Comparison of ENCODE assay signal across 11 cellular contexts in genomic region chr5:142685418-142686209, GRCh38. TPM values are rescaled to one million over a fixed set of nuclear protein-coding genes. Genes with fewer than 3 reads are reported as not detected.
DNase-seq lines count a peak whose midpoint lies in the region; ATAC-seq and TF ChIP-seq lines count a peak whose summit lies in the region.
"Had no signal": no experiment of that assay in that cellular context is flagged by ENCODE, and none has a peak within 500 bp of the region (broad histone marks: within the 10 kb centered on the region; RNA-seq: fewer than 3 reads in every experiment).

TSS of gene FGF1 (minus strand) at chr5:142686090. CDS start at chr5:142614127, 71,963 bp downstream.

- peak; percentile 84 for ATAC-seq in RWPE2 (ENCODE audit: low read depth)
- peak; percentile 80 for ATAC-seq in foreskin keratinocyte
- ATAC-seq in omental fat pad (ENCODE audit: low FRiP score): peak; percentile 39
- ATAC-seq in GM18502 (IDR thresholded peaks at IDR 0.05; ENCODE audit: poor library complexity, unreplicated experiment): no peak
- ATAC-seq in left colon: no peak
- ATAC-seq: mucosa of descending colon had no signal

- TF ChIP-seq CTCF in RWPE2 (IDR thresholded peaks at IDR 0.05; ENCODE audit: poor library complexity, severe bottlenecking) (no peak), foreskin keratinocyte (conservative IDR thresholded peaks at IDR 0.05) (no peak), omental fat pad (IDR thresholded peaks at IDR 0.05) (no peak)

- H3K27ac ChIP-seq in RWPE2 (ENCODE audit: poor library complexity, severe bottlenecking): peak within 1 kb of the TSS; percentile 17
- H3K27ac ChIP-seq in foreskin keratinocyte: peak within 1 kb of the TSS; percentile 27
- H3K27ac ChIP-seq: adrenal gland had no signal

- H3K9me3 ChIP-seq in RWPE2 (ENCODE audit: severe bottlenecking): no peaks in the 10 kb centered on the region
- H3K9me3 ChIP-seq: adrenal gland, mucosa of descending colon had no signal

- H3K4me3 ChIP-seq in RWPE2 (ENCODE audit: severe bottlenecking): no peak within 1 kb of the TSS
- H3K4me3 ChIP-seq: adrenal gland, mucosa of descending colon had no signal

- DNase-seq in Ammon's horn (ENCODE audit: low spot score) (peak; percentile 82), RWPE2 (ENCODE audit: low spot score) (peak; percentile 90), foreskin keratinocyte (peak; percentile 63 to 77), omental fat pad (ENCODE audit: low spot score) (no peak), NCI-H146 (lab: John Stamatoyannopoulos, UW) (no peak), left colon (no peak), kidney tubule cell (ENCODE audit: low spot score) (no peak)
- DNase-seq: KG1, mucosa of descending colon had no signal

- intact Hi-C loops in left colon (cut with DNase I, micrococcal nuclease): no loop called here

- H3K4me1 ChIP-seq in RWPE2 (ENCODE audit: insufficient read depth, poor library complexity, severe bottlenecking) (peaks cover 38% of the 10 kb centered on the region), foreskin keratinocyte (peaks cover 30% of the 10 kb centered on the region)
- H3K4me1 ChIP-seq: adrenal gland had no signal

- H3K27me3 ChIP-seq in RWPE2 (ENCODE audit: insufficient read depth, poor library complexity, severe bottlenecking) (no peaks in the 10 kb centered on the region), foreskin keratinocyte (no peaks in the 10 kb centered on the region)
- H3K27me3 ChIP-seq: adrenal gland had no signal

- no peaks in the 10 kb centered on the region for H3K36me3 ChIP-seq in RWPE2 (ENCODE audit: low read depth)
- H3K36me3 ChIP-seq: adrenal gland had no signal

RNA-seq across cellular contexts. Expression of gene FGF1, which starts in this region (rescaled TPM):
- total RNA-seq in foreskin keratinocyte (0.65 and 1.0 TPM in 2 replicates), omental fat pad (10 to 100 TPM in 3 of 4 donors, 1 to 10 TPM in 1; 2.2 to 43.1 (median 34.3) TPM), left colon (under 1 TPM; 0.09 to 0.70 TPM)
- 1.4 TPM in 2 replicates for polyA plus RNA-seq in foreskin keratinocyte

Comparison
In these comparisons a context has a peak if more than half of its experiments do, and no peak if none do; other contexts are left out.
1. DNase-seq: peak in Ammon's horn (single experiment), RWPE2 (single experiment) and foreskin keratinocyte (2 of 2); none in omental fat pad (single experiment), NCI-H146 (single experiment), left colon (0 of 2) and kidney tubule cell (single experiment).
2. ATAC-seq: peak in RWPE2 (single experiment), foreskin keratinocyte (single experiment) and omental fat pad (single experiment); none in GM18502 (single experiment) and left colon (single experiment).